In the genomic region with DNA sequence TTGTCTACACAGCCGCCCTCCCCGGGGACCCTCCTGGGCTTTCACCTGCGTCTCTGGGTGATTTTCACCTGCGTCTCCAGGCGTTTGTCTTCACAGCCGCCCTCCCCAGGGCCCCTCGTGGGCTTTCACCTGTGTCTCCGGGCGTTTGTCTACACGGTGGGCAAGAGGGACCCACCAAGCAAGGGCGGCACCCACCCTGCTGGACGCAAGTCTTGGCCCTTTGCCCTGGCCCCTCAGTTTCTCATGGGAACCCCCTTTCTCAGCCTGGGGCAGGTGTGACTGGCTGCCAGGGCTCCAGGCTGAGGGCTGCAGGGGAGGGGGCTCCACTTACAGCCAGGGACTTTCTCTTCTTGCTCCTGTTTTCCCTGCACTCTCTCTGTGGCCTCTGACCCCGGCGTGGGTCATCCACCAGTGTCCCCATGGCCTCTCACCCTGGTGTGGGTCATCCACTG, we compare ENCODE assay signal across 15 cellular contexts.
A peak's percentile ranks its signal among the peaks of the same experiment; 100 is the strongest.
DNase-seq lines count a peak whose midpoint lies in the region; TF ChIP-seq lines count a peak whose summit lies in the region.
"Had no signal": no experiment of that assay in that cellular context is flagged by ENCODE, and none has a peak within 500 bp of the region (broad histone marks: within the 10 kb centered on the region; RNA-seq: fewer than 3 reads in every experiment).

No MANE protein-coding gene starts in this region.

- no peaks in the 10 kb centered on the region for H3K9me3 ChIP-seq in Caco-2

- no peaks in the 10 kb centered on the region for H3K36me3 Mint-ChIP-seq in activated naive CD4-positive, alpha-beta T cell treated with anti-CD3 and anti-CD28 coated beads, Interleukin-2, amount 10 ng/mL, durations not matched to agents 7 days and 5 days
- H3K36me3 Mint-ChIP-seq in Caco-2 (ENCODE audit: insufficient read depth, unreplicated experiment) (no peaks in the 10 kb centered on the region), chondrocyte (ENCODE audit: low read depth) (no peaks in the 10 kb centered on the region), progenitor cell of endocrine pancreas (ENCODE audit: insufficient read depth) (no peaks in the 10 kb centered on the region)
- H3K36me3 Mint-ChIP-seq: CD8-positive, alpha-beta memory T cell had no signal

- POLR2A ChIA-PET in Caco-2 (lab: Charles Lee) = no interaction called here

- H3K4me3 Mint-ChIP-seq in activated naive CD4-positive, alpha-beta T cell treated with anti-CD3 and anti-CD28 coated beads, Interleukin-2, amount 10 ng/mL, durations not matched to agents 7 days and 5 days = no peak overlapping the region
- peak overlapping the region; percentile 63 for H3K4me3 Mint-ChIP-seq in Caco-2 (ENCODE audit: unreplicated experiment)
- no peak overlapping the region for H3K4me3 Mint-ChIP-seq in chondrocyte (ENCODE audit: unreplicated experiment)
- H3K4me3 Mint-ChIP-seq in progenitor cell of endocrine pancreas (ENCODE audit: low read depth) = no peak overlapping the region
- H3K4me3 Mint-ChIP-seq: CD8-positive, alpha-beta memory T cell had no signal

- TF ChIP-seq CTCF in Caco-2 (IDR thresholded peaks at IDR 0.05; ENCODE audit: insufficient read depth in 1 of 2, low read depth in 1 of 2, low read length in 1 of 2, severe bottlenecking in 1 of 2, unreplicated experiment in 1 of 2) (no peak), chondrocyte (IDR thresholded peaks at IDR 0.05) (no peak), progenitor cell of endocrine pancreas (IDR thresholded peaks at IDR 0.05; ENCODE audit: unreplicated experiment) (no peak)

- peaks cover 56% of the 10 kb centered on the region for H3K27me3 Mint-ChIP-seq in activated naive CD4-positive, alpha-beta T cell treated with anti-CD3 and anti-CD28 coated beads, Interleukin-2, amount 10 ng/mL, durations not matched to agents 7 days and 5 days
- peaks cover 6% of the 10 kb centered on the region for H3K27me3 Mint-ChIP-seq in Caco-2 (ENCODE audit: insufficient read depth, unreplicated experiment)
- peaks cover 32% of the 10 kb centered on the region for H3K27me3 Mint-ChIP-seq in chondrocyte (ENCODE audit: low read depth)
- H3K27me3 Mint-ChIP-seq in progenitor cell of endocrine pancreas = peaks cover 40% of the 10 kb centered on the region

- no peaks in the 10 kb centered on the region for H3K36me3 ChIP-seq in Caco-2 (ENCODE audit: control insufficient read depth, insufficient read depth, low read length)
- H3K36me3 ChIP-seq: SJSA1 had no signal

- no TSS peak for BruUV-seq in Caco-2 (replicated peaks; lab: Mats Ljungman, UMichigan)

- H3K4me1 ChIP-seq in Caco-2 = peaks cover 11% of the 10 kb centered on the region
- H3K4me1 ChIP-seq: SJSA1 had no signal

- H3K4me1 Mint-ChIP-seq in activated naive CD4-positive, alpha-beta T cell treated with anti-CD3 and anti-CD28 coated beads, Interleukin-2, amount 10 ng/mL, durations not matched to agents 7 days and 5 days = no peaks in the 10 kb centered on the region
- H3K4me1 Mint-ChIP-seq in Caco-2 (ENCODE audit: low read depth, unreplicated experiment) (peaks cover 17% of the 10 kb centered on the region), chondrocyte (ENCODE audit: low read depth) (peaks cover 9% of the 10 kb centered on the region), progenitor cell of endocrine pancreas (ENCODE audit: low read depth) (peaks cover 10% of the 10 kb centered on the region)
- H3K4me1 Mint-ChIP-seq: CD8-positive, alpha-beta memory T cell had no signal

- no peaks in the 10 kb centered on the region for H3K27me3 ChIP-seq in Caco-2 (replicated peaks; ENCODE audit: control insufficient read depth, insufficient read depth, low read length)

- H3K4me3 ChIP-seq in Caco-2 (ENCODE audit: low read depth, low read length) = no peak overlapping the region
- H3K4me3 ChIP-seq: SJSA1 had no signal

- intact Hi-C loops in Caco-2 (cut with micrococcal nuclease; ENCODE audit: unreplicated experiment) = no loop called here

- CTCF ChIA-PET in activated naive CD4-positive, alpha-beta T cell treated with anti-CD3 and anti-CD28 coated beads, Interleukin-2, amount 10 ng/mL, durations not matched to agents 7 days and 5 days (lab: Charles Lee) = no interaction called here
- CTCF ChIA-PET in Caco-2 (lab: Charles Lee) = interaction anchor here (0.8 kb wide), 1 partner anchor 16 kb away, joined by 3 read pairs; no protein-coding TSS in a partner anchor

- DNase-seq in activated naive CD4-positive, alpha-beta T cell treated with anti-CD3 and anti-CD28 coated beads, Interleukin-2, amount 10 ng/mL, durations not matched to agents 7 days and 5 days = peak; percentile 8
- DNase-seq in activated naive CD4-positive, alpha-beta T cell treated with anti-CD3 and anti-CD28 coated beads, Interleukin-2, amount 50 U/mL, for 16 hours = no peak
- DNase-seq in Caco-2 (no peak), chondrocyte (ENCODE audit: low spot score) (peak; percentile 75), progenitor cell of endocrine pancreas (ENCODE audit: low spot score, unreplicated experiment) (no peak), NCI-H1105 treated with DMSO at 0.1 percent for 48 hours (lab: John Stamatoyannopoulos, UW) (no peak), NCI-H1694 (lab: John Stamatoyannopoulos, UW) (no peak)
- DNase-seq in effector CD8-positive, alpha-beta T cell (lab: John Stamatoyannopoulos, UW) = no peak
- DNase-seq: AML-193, C1 segment of cervical spinal cord, GOT3, MV-4-11 had no signal

- H3K27ac Mint-ChIP-seq in activated naive CD4-positive, alpha-beta T cell treated with anti-CD3 and anti-CD28 coated beads, Interleukin-2, amount 10 ng/mL, durations not matched to agents 7 days and 5 days = no peak overlapping the region
- H3K27ac Mint-ChIP-seq in Caco-2 (ENCODE audit: unreplicated experiment) = peak overlapping the region; percentile 75
- H3K27ac Mint-ChIP-seq in chondrocyte (ENCODE audit: unreplicated experiment) = no peak overlapping the region
- H3K27ac Mint-ChIP-seq in progenitor cell of endocrine pancreas = peak overlapping the region; percentile 54
- H3K27ac Mint-ChIP-seq: CD8-positive, alpha-beta memory T cell had no signal

- peaks cover 5% of the 10 kb centered on the region for H3K9me3 Mint-ChIP-seq in activated naive CD4-positive, alpha-beta T cell treated with anti-CD3 and anti-CD28 coated beads, Interleukin-2, amount 10 ng/mL, durations not matched to agents 7 days and 5 days
- no peaks in the 10 kb centered on the region for H3K9me3 Mint-ChIP-seq in Caco-2 (ENCODE audit: unreplicated experiment)
- H3K9me3 Mint-ChIP-seq in chondrocyte (ENCODE audit: low read depth) = no peaks in the 10 kb centered on the region
- no peaks in the 10 kb centered on the region for H3K9me3 Mint-ChIP-seq in progenitor cell of endocrine pancreas (ENCODE audit: low read depth)
- H3K9me3 Mint-ChIP-seq: CD8-positive, alpha-beta memory T cell; IgD-negative memory B cell had no signal

Comparison
In these comparisons a context has a peak if more than half of its experiments do, and no peak if none do; other contexts are left out.
1. DNase-seq: peak in activated naive CD4-positive, alpha-beta T cell treated with anti-CD3 and anti-CD28 coated beads, Interleukin-2, amount 10 ng/mL, durations not matched to agents 7 days and 5 days (single experiment) and chondrocyte (single experiment); none in activated naive CD4-positive, alpha-beta T cell treated with anti-CD3 and anti-CD28 coated beads, Interleukin-2, amount 50 U/mL, for 16 hours (single experiment), Caco-2 (0 of 2), progenitor cell of endocrine pancreas (single experiment), NCI-H1105 treated with DMSO at 0.1 percent for 48 hours (single experiment), effector CD8-positive, alpha-beta T cell (single experiment) and NCI-H1694 (single experiment).
2. H3K27ac Mint-ChIP-seq: peak in Caco-2 (single experiment) and progenitor cell of endocrine pancreas (single experiment); none in activated naive CD4-positive, alpha-beta T cell treated with anti-CD3 and anti-CD28 coated beads, Interleukin-2, amount 10 ng/mL, durations not matched to agents 7 days and 5 days (single experiment) and chondrocyte (single experiment).